ENCODE assay signal across 19 cellular contexts in the genomic region with DNA sequence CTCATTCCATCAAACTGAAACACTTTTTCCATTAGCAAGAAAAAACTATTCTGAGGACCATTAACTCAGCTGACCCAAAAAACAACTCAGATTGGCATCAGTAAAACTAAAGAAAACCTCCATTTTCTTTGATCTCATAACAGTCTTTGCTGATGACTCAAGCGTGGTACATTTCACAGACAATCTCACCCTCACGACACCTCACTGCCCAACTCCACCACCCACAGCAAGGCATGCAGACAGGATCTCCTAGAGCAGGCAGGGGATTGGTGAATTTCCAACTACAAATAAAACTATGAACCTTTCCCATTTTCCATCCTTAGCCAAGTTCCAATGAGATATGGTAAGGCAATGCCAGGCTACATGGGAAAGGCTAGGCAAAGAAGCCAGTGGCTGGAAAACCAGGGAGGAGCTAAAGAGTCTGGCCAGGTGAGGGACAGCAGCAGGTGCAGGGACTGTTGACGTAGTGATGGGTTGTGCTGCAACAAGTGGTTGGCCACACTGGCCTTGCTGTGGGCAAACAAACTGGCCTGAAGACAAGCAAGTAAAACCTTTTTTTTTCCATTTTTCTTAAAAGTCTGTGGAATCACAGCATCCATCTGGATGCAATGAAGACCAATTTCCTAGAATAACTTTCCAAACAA.
DNase-seq lines count a peak whose midpoint lies in the region; ATAC-seq lines count a peak whose summit lies in the region.
"Had no signal": no experiment of that assay in that cellular context is flagged by ENCODE, and none has a peak within 500 bp of the region (broad histone marks: within the 10 kb centered on the region; RNA-seq: fewer than 3 reads in every experiment).

No MANE protein-coding gene starts in this region.

- no peaks in the 10 kb centered on the region for H3K27me3 Mint-ChIP-seq in activated CD4-positive, alpha-beta memory T cell treated with anti-CD3 and anti-CD28 coated beads for 36 hours
- H3K27me3 Mint-ChIP-seq in activated CD4-positive, alpha-beta memory T cell treated with anti-CD3 and anti-CD28 coated beads, Interleukin-2, amount 10 ng/mL, durations not matched to agents 7 days and 5 days = no peaks in the 10 kb centered on the region
- no peaks in the 10 kb centered on the region for H3K27me3 Mint-ChIP-seq in T-helper 2 cell treated with Interferon-gamma antibody and Interleukin-4, amounts not matched to agents 5 μg/mL and 100 μg/mL, for 36 hours (ENCODE audit: low read depth)
- H3K27me3 Mint-ChIP-seq: central memory CD8-positive, alpha-beta T cell had no signal

- peak; percentile 78 for ATAC-seq in stimulated activated effector memory CD8-positive, alpha-beta T cell treated with anti-CD3 and anti-CD28 coated beads, Interleukin-12 subunit alpha, Interleukin-12 subunit beta, amount 100 ng/mL, for 72 hours

- intact Hi-C loops in activated CD4-positive, alpha-beta memory T cell treated with anti-CD3 and anti-CD28 coated beads for 36 hours (cut with micrococcal nuclease) = no loop called here

- H3K4me3 Mint-ChIP-seq in activated CD4-positive, alpha-beta memory T cell treated with anti-CD3 and anti-CD28 coated beads for 36 hours = no peak overlapping the region
- no peak overlapping the region for H3K4me3 Mint-ChIP-seq in activated CD4-positive, alpha-beta memory T cell treated with anti-CD3 and anti-CD28 coated beads, Interleukin-2, amount 10 ng/mL, durations not matched to agents 7 days and 5 days
- no peak overlapping the region for H3K4me3 Mint-ChIP-seq in T-helper 2 cell treated with Interferon-gamma antibody and Interleukin-4, amounts not matched to agents 5 μg/mL and 100 μg/mL, for 36 hours
- no peak overlapping the region for H3K4me3 Mint-ChIP-seq in stimulated activated effector memory CD8-positive, alpha-beta T cell treated with anti-CD3 and anti-CD28 coated beads, Interleukin-12 subunit alpha, Interleukin-12 subunit beta, amount 100 ng/mL, for 72 hours
- H3K4me3 Mint-ChIP-seq: central memory CD8-positive, alpha-beta T cell; nephron progenitor cell; T-helper 1 cell treated with Interleukin-12 subunit alpha and Interleukin-12 subunit beta and Interleukin-4 antibody, amounts not matched to agents 30 μg/mL and 1 μg/mL, for 36 hours had no signal

- no peaks in the 10 kb centered on the region for H3K9me3 Mint-ChIP-seq in activated CD4-positive, alpha-beta memory T cell treated with anti-CD3 and anti-CD28 coated beads for 36 hours
- H3K9me3 Mint-ChIP-seq in activated CD4-positive, alpha-beta memory T cell treated with anti-CD3 and anti-CD28 coated beads, Interleukin-2, amount 10 ng/mL, durations not matched to agents 7 days and 5 days = no peaks in the 10 kb centered on the region
- no peaks in the 10 kb centered on the region for H3K9me3 Mint-ChIP-seq in T-helper 2 cell treated with Interferon-gamma antibody and Interleukin-4, amounts not matched to agents 5 μg/mL and 100 μg/mL, for 36 hours
- H3K9me3 Mint-ChIP-seq in stimulated activated effector memory CD8-positive, alpha-beta T cell treated with anti-CD3 and anti-CD28 coated beads, Interleukin-12 subunit alpha, Interleukin-12 subunit beta, amount 100 ng/mL, for 72 hours = no peaks in the 10 kb centered on the region
- H3K9me3 Mint-ChIP-seq: central memory CD8-positive, alpha-beta T cell; nephron progenitor cell; T-helper 1 cell treated with Interleukin-12 subunit alpha and Interleukin-12 subunit beta and Interleukin-4 antibody, amounts not matched to agents 30 μg/mL and 1 μg/mL, for 36 hours had no signal

- H3K27ac Mint-ChIP-seq in activated CD4-positive, alpha-beta memory T cell treated with anti-CD3 and anti-CD28 coated beads for 36 hours = no peak overlapping the region
- H3K27ac Mint-ChIP-seq in activated CD4-positive, alpha-beta memory T cell treated with anti-CD3 and anti-CD28 coated beads, Interleukin-2, amount 10 ng/mL, durations not matched to agents 7 days and 5 days = no peak overlapping the region
- no peak overlapping the region for H3K27ac Mint-ChIP-seq in T-helper 2 cell treated with Interferon-gamma antibody and Interleukin-4, amounts not matched to agents 5 μg/mL and 100 μg/mL, for 36 hours
- no peak overlapping the region for H3K27ac Mint-ChIP-seq in stimulated activated effector memory CD8-positive, alpha-beta T cell treated with anti-CD3 and anti-CD28 coated beads, Interleukin-12 subunit alpha, Interleukin-12 subunit beta, amount 100 ng/mL, for 72 hours
- H3K27ac Mint-ChIP-seq: nephron progenitor cell; T-helper 1 cell treated with Interleukin-12 subunit alpha and Interleukin-12 subunit beta and Interleukin-4 antibody, amounts not matched to agents 30 μg/mL and 1 μg/mL, for 36 hours had no signal

- CTCF ChIA-PET in activated CD4-positive, alpha-beta memory T cell treated with anti-CD3 and anti-CD28 coated beads for 36 hours (lab: Charles Lee) = no interaction called here
- CTCF ChIA-PET in activated CD4-positive, alpha-beta memory T cell treated with anti-CD3 and anti-CD28 coated beads, Interleukin-2, amount 10 ng/mL, durations not matched to agents 7 days and 5 days (lab: Charles Lee) = no interaction called here

- peaks cover 31% of the 10 kb centered on the region for H3K36me3 Mint-ChIP-seq in activated CD4-positive, alpha-beta memory T cell treated with anti-CD3 and anti-CD28 coated beads for 36 hours
- H3K36me3 Mint-ChIP-seq in activated CD4-positive, alpha-beta memory T cell treated with anti-CD3 and anti-CD28 coated beads, Interleukin-2, amount 10 ng/mL, durations not matched to agents 7 days and 5 days (ENCODE audit: low read depth) = peaks cover 4% of the 10 kb centered on the region
- peaks cover 2% of the 10 kb centered on the region for H3K36me3 Mint-ChIP-seq in T-helper 2 cell treated with Interferon-gamma antibody and Interleukin-4, amounts not matched to agents 5 μg/mL and 100 μg/mL, for 36 hours (ENCODE audit: low read depth)
- H3K36me3 Mint-ChIP-seq in stimulated activated effector memory CD8-positive, alpha-beta T cell treated with anti-CD3 and anti-CD28 coated beads, Interleukin-12 subunit alpha, Interleukin-12 subunit beta, amount 100 ng/mL, for 72 hours = no peaks in the 10 kb centered on the region

- POLR2A ChIA-PET in activated CD4-positive, alpha-beta memory T cell treated with anti-CD3 and anti-CD28 coated beads for 36 hours (lab: Charles Lee) = no interaction called here
- POLR2A ChIA-PET in activated CD4-positive, alpha-beta memory T cell treated with anti-CD3 and anti-CD28 coated beads, Interleukin-2, amount 10 ng/mL, durations not matched to agents 7 days and 5 days (lab: Charles Lee) = no interaction called here

- peaks cover 5% of the 10 kb centered on the region for H3K4me1 Mint-ChIP-seq in activated CD4-positive, alpha-beta memory T cell treated with anti-CD3 and anti-CD28 coated beads for 36 hours (ENCODE audit: low read depth)
- no peaks in the 10 kb centered on the region for H3K4me1 Mint-ChIP-seq in activated CD4-positive, alpha-beta memory T cell treated with anti-CD3 and anti-CD28 coated beads, Interleukin-2, amount 10 ng/mL, durations not matched to agents 7 days and 5 days
- H3K4me1 Mint-ChIP-seq in T-helper 2 cell treated with Interferon-gamma antibody and Interleukin-4, amounts not matched to agents 5 μg/mL and 100 μg/mL, for 36 hours (ENCODE audit: low read depth) = no peaks in the 10 kb centered on the region
- H3K4me1 Mint-ChIP-seq in stimulated activated effector memory CD8-positive, alpha-beta T cell treated with anti-CD3 and anti-CD28 coated beads, Interleukin-12 subunit alpha, Interleukin-12 subunit beta, amount 100 ng/mL, for 72 hours = peaks cover 18% of the 10 kb centered on the region

- DNase-seq in activated CD4-positive, alpha-beta memory T cell treated with anti-CD3 and anti-CD28 coated beads for 36 hours = peak; percentile 18
- DNase-seq in activated CD4-positive, alpha-beta memory T cell treated with anti-CD3 and anti-CD28 coated beads, Interleukin-2, amount 10 ng/mL, durations not matched to agents 7 days and 5 days = no peak
- DNase-seq in NCI-H146 (lab: John Stamatoyannopoulos, UW) (peak; percentile 65), NOMO-1 treated with DMSO at 0.1 percent for 48 hours (lab: John Stamatoyannopoulos, UW; ENCODE audit: unreplicated experiment) (no peak), NCI-H2107 treated with DMSO at 0.1 percent for 48 hours (lab: John Stamatoyannopoulos, UW; ENCODE audit: unreplicated experiment) (no peak), NCI-H1105 (lab: John Stamatoyannopoulos, UW) (no peak)
- peak; percentile 7 for DNase-seq in T-helper 2 cell treated with Interferon-gamma antibody and Interleukin-4, amounts not matched to agents 5 μg/mL and 100 μg/mL, for 36 hours (ENCODE audit: low spot score)
- no peak for DNase-seq in stimulated activated effector memory CD8-positive, alpha-beta T cell treated with anti-CD3 and anti-CD28 coated beads, Interleukin-12 subunit alpha, Interleukin-12 subunit beta, amount 100 ng/mL, for 72 hours (ENCODE audit: low spot score in 2 of 2)
- DNase-seq: activated effector memory CD4-positive, alpha-beta T cell treated with Interleukin-2 at 50 U/mL for 16 hours; erythroblast; HCEC 1CT; NCI-H1930; NCI-H524 treated with DMSO at 0.1 percent for 48 hours; nephron progenitor cell; SIG-M5; small intestine; stimulated activated CD4-positive, alpha-beta T cell treated with anti-CD3 and anti-CD28 coated beads, Interleukin-4, amount 100 ng/mL, for 4 hours had no signal

Comparison
In these comparisons a context has a peak if more than half of its experiments do, and no peak if none do; other contexts are left out.
1. DNase-seq: peak in activated CD4-positive, alpha-beta memory T cell treated with anti-CD3 and anti-CD28 coated beads for 36 hours (single experiment), NCI-H146 (single experiment) and T-helper 2 cell treated with Interferon-gamma antibody and Interleukin-4, amounts not matched to agents 5 μg/mL and 100 μg/mL, for 36 hours (single experiment); none in activated CD4-positive, alpha-beta memory T cell treated with anti-CD3 and anti-CD28 coated beads, Interleukin-2, amount 10 ng/mL, durations not matched to agents 7 days and 5 days (single experiment), stimulated activated effector memory CD8-positive, alpha-beta T cell treated with anti-CD3 and anti-CD28 coated beads, Interleukin-12 subunit alpha, Interleukin-12 subunit beta, amount 100 ng/mL, for 72 hours (0 of 2), NOMO-1 treated with DMSO at 0.1 percent for 48 hours (single experiment), NCI-H2107 treated with DMSO at 0.1 percent for 48 hours (single experiment) and NCI-H1105 (single experiment).